ENCODE assay signal across 8 cellular contexts in genomic region chr15:98647026-98647773, GRCh38. TPM values are rescaled to one million over a fixed set of nuclear protein-coding genes. Genes with fewer than 3 reads are reported as not detected.
DNase-seq lines count a peak whose midpoint lies in the region; ATAC-seq, FAIRE-seq and TF ChIP-seq lines count a peak whose summit lies in the region.

No MANE protein-coding gene starts in this region.

- H3K4me3 ChIP-seq in BJ (ENCODE audit: low read depth, low read length) = peak overlapping the region; percentile 83
- H3K4me3 ChIP-seq in fibroblast of villous mesenchyme (ENCODE audit: low read depth, low read length) = peak overlapping the region; percentile 75
- H3K4me3 ChIP-seq in thyroid gland (replicated peaks in 1 of 3) = peak overlapping the region; percentile 21 to 81 (median 75)

- H3K9me3 Mint-ChIP-seq in neural crest cell = no peaks in the 10 kb centered on the region

- H3K27ac Mint-ChIP-seq in neural crest cell (ENCODE audit: unreplicated experiment) = no peak overlapping the region

- H3K36me3 ChIP-seq in BJ (ENCODE audit: control insufficient read depth, insufficient read depth, low read length) = no peaks in the 10 kb centered on the region
- H3K36me3 ChIP-seq in thyroid gland = no peaks in the 10 kb centered on the region

- H3K4me3 Mint-ChIP-seq in neural crest cell = peak overlapping the region; percentile 89

- H3K27me3 ChIP-seq in BJ (ENCODE audit: control insufficient read depth, insufficient read depth, low read length) = peaks cover 9% of the 10 kb centered on the region
- no peaks in the 10 kb centered on the region for H3K27me3 ChIP-seq in thyroid gland

- TF ChIP-seq CTCF in BJ (IDR thresholded peaks at IDR 0.05; ENCODE audit: insufficient read depth, low read depth, low read length) = no peak
- TF ChIP-seq CTCF in fibroblast of villous mesenchyme (IDR thresholded peaks at IDR 0.05; ENCODE audit: insufficient read depth, low read depth, low read length) = no peak
- peak; percentile 75 for TF ChIP-seq CTCF in neural crest cell (conservative IDR thresholded peaks at IDR 0.05)
- peak in 3 of 6 experiments; percentile 82 to 91 (median 84) for TF ChIP-seq CTCF in thyroid gland (IDR thresholded peaks at IDR 0.05)

- H3K9me3 ChIP-seq in thyroid gland = no peaks in the 10 kb centered on the region

- POLR2A ChIA-PET in BJ (lab: Charles Lee) = no interaction called here

- peak overlapping the region; percentile 72 to 94 (median 86) for H3K27ac ChIP-seq in thyroid gland

- DNase-seq in BJ (ENCODE audit: low read depth) (no peak), GM19239 (ENCODE audit: insufficient read length, low spot score) (peak; percentile 62), RCC 7860 (ENCODE audit: low spot score) (peak; percentile 20), fibroblast of villous mesenchyme (ENCODE audit: low read depth) (peak; percentile 47), neural crest cell (ENCODE audit: low read depth, low spot score) (peak; percentile 70), thyroid gland (peak; percentile 81)
- peak; percentile 45 for DNase-seq in activated effector memory CD4-positive, alpha-beta T cell treated with Interleukin-2 at 50 U/mL for 16 hours

- ATAC-seq in HG03460 (IDR thresholded peaks at IDR 0.05; ENCODE audit: unreplicated experiment) = peak; percentile 60

- 0 to 1% methylated on average over 12 to 13 of the region's 77 CpGs for WGBS in thyroid gland, 2 donors

- H3K4me1 Mint-ChIP-seq in neural crest cell = peaks cover 22% of the 10 kb centered on the region

- H3K27me3 Mint-ChIP-seq in neural crest cell (ENCODE audit: low read depth) = peaks cover 54% of the 10 kb centered on the region

- peak in 1 of 2 donors; percentile 37 for TF ChIP-seq POLR2A in thyroid gland (IDR thresholded peaks at IDR 0.05)

- peaks cover under 1 to 10% of the 10 kb centered on the region in 2 donors for H3K4me1 ChIP-seq in thyroid gland

- H3K36me3 Mint-ChIP-seq in neural crest cell (ENCODE audit: low read depth) = no peaks in the 10 kb centered on the region

- FAIRE-seq in GM19239 (lab: Jason Lieb, UNC) (no peak), RCC 7860 (lab: Jason Lieb, UNC) (no peak)

- CTCF ChIA-PET in BJ (lab: Yijun Ruan, JAX) = interaction anchor here (0.7 to 4.1 kb wide), 26 partner anchors 9 to 429 kb away, joined by 3 to 42 read pairs (median 4); no protein-coding TSS in a partner anchor

- intact Hi-C loops in thyroid gland (cut with DNase I) = loop anchor here (5.0 kb wide), 3 partner anchors 130 to 410 kb away; no protein-coding TSS in a partner anchor

RNA-seq across cellular contexts. Expression of gene IGF1R, which starts 1.1 kb away (rescaled TPM):
- 21.2 and 36.2 TPM in 2 replicates for polyA plus RNA-seq in BJ (2011; rRNA removed)
- polyA minus RNA-seq in BJ (2011; rRNA and poly(A)+ RNA removed) = 81.3 and 108 TPM in 2 replicates
- 19.4 and 42.2 TPM in 2 replicates for total RNA-seq in fibroblast of villous mesenchyme
- total RNA-seq in neural crest cell = 67.6 and 70.3 TPM in 2 replicates
- 100 to 1,000 TPM in 2 of 4 donors, 10 to 100 TPM in 2; 51.5 to 146 (median 89.6) TPM for total RNA-seq in thyroid gland
